In genomic region chr6:81547149-81547548, GRCh38 we compare ENCODE assay signal across 33 cellular contexts.
"Had no signal": no experiment of that assay in that cellular context is flagged by ENCODE, and none has a peak within 500 bp of the region (broad histone marks: within the 10 kb centered on the region; RNA-seq: fewer than 3 reads in every experiment).

No MANE protein-coding gene starts in this region.

- DNase-seq: activated CD4-positive, alpha-beta memory T cell treated with anti-CD3 and anti-CD28 coated beads, Interleukin-2, amount 10 ng/mL, durations not matched to agents 7 days and 5 days; activated CD4-positive, alpha-beta T cell treated with anti-CD3 and anti-CD28 coated beads for 1 hour; activated CD4-positive, alpha-beta T cell treated with anti-CD3 and anti-CD28 coated beads for 48 hours; activated CD4-positive, CD25-positive, alpha-beta regulatory T cell; activated CD8-positive, alpha-beta memory T cell treated with anti-CD3 and anti-CD28 coated beads for 24 hours; activated CD8-positive, alpha-beta memory T cell treated with anti-CD3 and anti-CD28 coated beads, Interleukin-2, amount 10 ng/mL, durations not matched to agents 7 days and 5 days; activated CD8-positive, alpha-beta memory T cell treated with anti-CD3 and anti-CD28 coated beads, Interleukin-2, amount 50 U/mL, for 48 hours; activated effector memory CD4-positive, alpha-beta T cell treated with Interleukin-2 at 50 U/mL for 16 hours; activated naive CD4-positive, alpha-beta T cell treated with anti-CD3 and anti-CD28 coated beads, Interleukin-2, amount 10 ng/mL, durations not matched to agents 7 days and 5 days; activated naive CD8-positive, alpha-beta T cell treated with anti-CD3 and anti-CD28 coated beads, Interleukin-2, amount 50 U/mL, for 24 hours; activated T-cell treated with anti-CD3 and anti-CD28 coated beads, Interleukin-2, amount 50 U/mL, for 48 hours; anterior cingulate cortex; caudate nucleus; cerebellar nuclear complex; NCI-H1105; NCI-H1417 treated with DMSO at 0.1 percent for 48 hours; NCI-H187 treated with DMSO at 0.1 percent for 48 hours; NCI-H2081; NCI-H2171; NCI-H446; NCI-H524 treated with DMSO at 0.1 percent for 48 hours; NK-92 treated with Interleukin-12 subunit alpha and Interleukin-12 subunit beta, amount 100 ng/mL, for 24 hours; PC-9; SIG-M5; T-cell; T-helper 17 cell; T-helper 9 cell; WERI-Rb-1 had no signal

- ATAC-seq: activated CD8-positive, alpha-beta memory T cell treated with anti-CD3 and anti-CD28 coated beads, Interleukin-2, amount 10 ng/mL, durations not matched to agents 7 days and 5 days; activated naive CD8-positive, alpha-beta T cell treated with anti-CD3 and anti-CD28 coated beads, Interleukin-2, amount 50 U/mL, for 24 hours; K562; Right ventricle myocardium inferior; SK-N-SH treated with all-trans-retinoic acid at 6 μM for 48 hours; T-cell; T-helper 17 cell had no signal

- FAIRE-seq: bronchial epithelial cell, K562, RCC 7860 had no signal
